ENCODE assay signal across 23 cellular contexts in the genomic region with DNA sequence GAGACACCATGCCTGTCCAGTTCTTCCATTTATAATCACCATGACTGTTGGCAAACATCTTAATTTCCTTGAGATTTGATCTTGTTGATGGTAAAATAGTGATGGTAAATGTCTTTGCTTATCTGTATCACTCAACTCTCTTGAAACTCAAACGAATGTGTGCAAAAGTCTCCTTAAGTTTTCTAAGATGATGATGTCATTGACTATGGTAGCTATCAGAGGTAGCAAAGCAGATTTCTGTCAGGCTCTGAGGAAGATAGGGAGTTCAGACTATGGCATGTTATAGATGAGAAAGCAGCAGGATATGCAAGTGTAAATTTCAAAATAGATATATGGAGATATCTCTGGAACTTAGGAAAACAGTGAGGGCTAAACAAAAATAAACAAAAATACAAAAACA.
DNase-seq lines count a peak whose midpoint lies in the region; ATAC-seq, FAIRE-seq and TF ChIP-seq lines count a peak whose summit lies in the region.
"Had no signal": no experiment of that assay in that cellular context is flagged by ENCODE, and none has a peak within 500 bp of the region (broad histone marks: within the 10 kb centered on the region; RNA-seq: fewer than 3 reads in every experiment).

No MANE protein-coding gene starts in this region.

- no peak for TF ChIP-seq RAD21 in GM12878 (IDR thresholded peaks at IDR 0.05; ENCODE audit: insufficient read depth, low read depth, low read length)

- no peak for TF ChIP-seq POLR2A in GM12878 (IDR thresholded peaks at IDR 0.05; ENCODE audit: low read depth, low read length)

- 28% methylated on average over 1 of the region's 1 CpG for WGBS in GM12878 (ENCODE audit: insufficient coverage, insufficient replicate concordance, low lambda C conversion rate, missing lambda C conversion rate)
- WGBS in pancreas, 2 donors = 33 to 40% methylated on average over 1 of the region's 1 CpG

- in situ Hi-C loops in GM12878 (cut with MboI) = no loop called here

- intact Hi-C loops in GM12878 (cut with micrococcal nuclease; ENCODE audit: unreplicated experiment) = no loop called here
- intact Hi-C loops in pancreas (cut with DNase I) = no loop called here

- H3K9me3 ChIP-seq in GM12878 (replicated peaks; ENCODE audit: control insufficient read depth, insufficient read depth, low read length) (no peaks in the 10 kb centered on the region), osteoblast (ENCODE audit: low read depth, low read length) (no peaks in the 10 kb centered on the region), pancreas (no peaks in the 10 kb centered on the region)
- H3K9me3 ChIP-seq: A549, BLaER1, MG63, SJCRH30 had no signal

- peak; percentile 16 for DNase-seq in EL
- DNase-seq in NCI-H226 = peak; percentile 70
- DNase-seq in GM12878 (ENCODE audit: low read depth, low spot score) = no peak
- DNase-seq in osteoblast (ENCODE audit: insufficient read length, low spot score, missing footprints) = no peak
- DNase-seq in pancreas = no peak
- DNase-seq in anterior cingulate cortex (lab: John Stamatoyannopoulos, UW) = no peak
- DNase-seq in NCI-H510A (lab: John Stamatoyannopoulos, UW) = no peak
- DNase-seq: CD4-positive, alpha-beta memory T cell; DMS53; GOT3; Karpas-422; MG63; NCI-H1092; NCI-H1436 treated with DMSO at 0.1 percent for 48 hours; NCI-H2081 treated with DMSO at 0.1 percent for 48 hours; NCI-H524 treated with DMSO at 0.1 percent for 48 hours; PC-9; SJCRH30; SW 1271 had no signal

- H3K79me2 ChIP-seq in GM12878 (ENCODE audit: control insufficient read depth, insufficient read depth, low read length) (no peaks in the 10 kb centered on the region), osteoblast (ENCODE audit: insufficient read depth, low read length) (no peaks in the 10 kb centered on the region)

- CTCF ChIA-PET in GM12878 (lab: Yijun Ruan, JAX) = no interaction called here

- H3K4me2 ChIP-seq in GM12878 (ENCODE audit: control insufficient read depth, insufficient read depth) (no peak overlapping the region), osteoblast (ENCODE audit: insufficient read depth, low read length) (no peak overlapping the region)
- H3K4me2 ChIP-seq: BLaER1, PC-9 had no signal

- no peaks in the 10 kb centered on the region for H3K36me3 ChIP-seq in GM12878 (ENCODE audit: control insufficient read depth in 2 of 2, insufficient read depth in 2 of 2, low read length in 1 of 2)
- no peaks in the 10 kb centered on the region for H3K36me3 ChIP-seq in osteoblast (ENCODE audit: insufficient read depth, low read length)
- H3K36me3 ChIP-seq in pancreas = no peaks in the 10 kb centered on the region
- H3K36me3 ChIP-seq: BLaER1, MG63, SJCRH30 had no signal

- BruUV-seq in GM12878 (replicated peaks; lab: Mats Ljungman, UMichigan) = no TSS peak

- no peak for TF ChIP-seq EP300 in GM12878 (IDR thresholded peaks at IDR 0.05; ENCODE audit: borderline replicate concordance in 1 of 2, control insufficient read depth in 1 of 2, low read depth in 2 of 2, low read length in 2 of 2)

- POLR2A ChIA-PET in GM12878 (lab: Charles Lee) = no interaction called here

- H3K27ac ChIP-seq in GM12878 (ENCODE audit: control insufficient read depth, insufficient read depth) (no peak overlapping the region), osteoblast (ENCODE audit: low read depth, low read length) (peak overlapping the region; percentile 62), pancreas (no peak overlapping the region)
- H3K27ac ChIP-seq: BLaER1, SJCRH30 had no signal

- H3K4me3 ChIP-seq in GM12878 (no peak overlapping the region), osteoblast (ENCODE audit: insufficient read depth, low read length) (no peak overlapping the region), pancreas (no peak overlapping the region)
- H3K4me3 ChIP-seq: A549, BLaER1, MG63, PC-9, SJCRH30 had no signal

- no peak overlapping the region for H3K9ac ChIP-seq in GM12878 (ENCODE audit: control insufficient read depth, insufficient read depth, low read length)
- H3K9ac ChIP-seq: BLaER1 had no signal

- no peak for TF ChIP-seq CTCF in GM12878 (IDR thresholded peaks at IDR 0.05 in 2 of 3, conservative IDR thresholded peaks at IDR 0.05 in 1 of 3; ENCODE audit: control insufficient read depth in 2 of 3, extremely low read depth in 1 of 3, insufficient read depth in 1 of 3, low read depth in 3 of 3, low read length in 3 of 3)
- TF ChIP-seq CTCF in osteoblast (IDR thresholded peaks at IDR 0.05; ENCODE audit: extremely low read depth, low read depth, low read length) = no peak
- TF ChIP-seq CTCF in pancreas (IDR thresholded peaks at IDR 0.05) = no peak

- FAIRE-seq in GM12878 (lab: Jason Lieb, UNC) (no peak), pancreas (lab: Jason Lieb, UNC) (no peak)
- FAIRE-seq: A549, GM12892, GM18507 had no signal

- RAD21 ChIA-PET in GM12878 (lab: Charles Lee; ENCODE audit: unreplicated experiment) = no interaction called here

- H2AFZ ChIP-seq in GM12878 (ENCODE audit: control insufficient read depth, low read depth, low read length) (no peak overlapping the region), osteoblast (ENCODE audit: low read length) (no peak overlapping the region)
- H2AFZ ChIP-seq: PC-9 had no signal

- ATAC-seq in GM12878 (no peak), pancreas (no peak)
- ATAC-seq: A549 had no signal

- no peaks in the 10 kb centered on the region for H4K20me1 ChIP-seq in GM12878 (ENCODE audit: control insufficient read depth, insufficient read depth)
- no peaks in the 10 kb centered on the region for H4K20me1 ChIP-seq in osteoblast (ENCODE audit: insufficient read depth, low read length)
- H4K20me1 ChIP-seq: BLaER1 had no signal

- H3K27me3 ChIP-seq in GM12878 (replicated peaks in 1 of 2; ENCODE audit: control insufficient read depth in 2 of 2, insufficient read depth in 2 of 2, low read length in 1 of 2) = no peaks in the 10 kb centered on the region
- H3K27me3 ChIP-seq in osteoblast (ENCODE audit: insufficient read depth, low read length) = no peaks in the 10 kb centered on the region
- no peaks in the 10 kb centered on the region for H3K27me3 ChIP-seq in pancreas
- H3K27me3 ChIP-seq: BLaER1, MG63, SJCRH30 had no signal

- SMC1A ChIA-PET in GM12878 (lab: Charles Lee; ENCODE audit: uncharacterized antibody, unreplicated experiment) = no interaction called here

- H3K4me1 ChIP-seq in GM12878 (ENCODE audit: control insufficient read depth, insufficient read depth, low read length) (no peaks in the 10 kb centered on the region), osteoblast (ENCODE audit: insufficient read depth, low read length) (peaks cover 60% of the 10 kb centered on the region), pancreas (no peaks in the 10 kb centered on the region)
- H3K4me1 ChIP-seq: BLaER1 had no signal

TF ChIP-seq in GM12878, 131 proteins besides CTCF, POLR2A, EP300 and RAD21:
- 0 out of 2 replicates have a peak, but pooled peaks have one; percentile 18 for TF ChIP-seq ATF7 (IDR thresholded peaks at IDR 0.05; ENCODE audit: low read depth)
- TF ChIP-seq POU2F2 (IDR thresholded peaks at IDR 0.05; ENCODE audit: borderline replicate concordance, low read depth, low read length) = no peak

Comparison
In these comparisons a context has a peak if more than half of its experiments do, and no peak if none do; other contexts are left out.
1. DNase-seq: peak in EL (single experiment) and NCI-H226 (single experiment); none in GM12878 (single experiment), osteoblast (single experiment), pancreas (0 of 6), anterior cingulate cortex (0 of 58) and NCI-H510A (single experiment).